Comparison of ENCODE assay signal across 19 cellular contexts in the genomic region with DNA sequence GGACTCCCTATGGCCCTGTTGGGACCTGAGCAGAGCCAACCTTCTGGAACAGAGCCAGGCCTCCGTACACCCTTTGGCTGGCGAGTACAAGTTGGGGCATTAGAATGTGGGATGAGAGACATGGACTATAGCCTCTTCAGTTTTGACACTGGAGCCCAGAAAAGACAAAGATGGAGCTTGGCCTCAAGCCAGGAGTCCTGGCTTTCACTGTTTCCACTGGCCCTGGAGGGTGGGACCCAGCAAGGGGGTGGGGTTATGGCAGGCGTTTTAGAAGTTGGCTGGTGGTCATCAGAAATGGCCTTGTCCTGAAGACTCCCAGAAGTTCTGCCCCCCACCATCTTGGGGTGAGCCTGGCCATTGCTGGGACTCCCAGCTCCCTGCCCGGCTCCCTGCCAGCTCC.
"Had no signal": no experiment of that assay in that cellular context is flagged by ENCODE, and none has a peak within 500 bp of the region (broad histone marks: within the 10 kb centered on the region; RNA-seq: fewer than 3 reads in every experiment).

No MANE protein-coding gene starts in this region.

- H3K9me3 Mint-ChIP-seq: activated naive CD8-positive, alpha-beta T cell treated with anti-CD3 and anti-CD28 coated beads for 36 hours; mesothelial cell of epicardium; natural killer cell treated with Interleukin-12 subunit alpha and Interleukin-12 subunit beta and Interleukin-15 and Interleukin-18, amount 100 ng/mL, for 72 hours had no signal

- H3K4me1 ChIP-seq: parathyroid adenoma, thyroid gland had no signal

- H3K27ac Mint-ChIP-seq: activated naive CD8-positive, alpha-beta T cell treated with anti-CD3 and anti-CD28 coated beads for 36 hours; mesothelial cell of epicardium had no signal

- H3K36me3 Mint-ChIP-seq: mesothelial cell of epicardium had no signal

- H3K36me3 ChIP-seq: cardiac muscle cell had no signal

- H3K27me3 ChIP-seq: cardiac muscle cell, thyroid gland had no signal

- H3K9me3 ChIP-seq: thyroid gland had no signal

- H3K4me3 ChIP-seq: cardiac muscle cell, lung, thyroid gland had no signal

- DNase-seq: activated CD4-positive, alpha-beta T cell treated with anti-CD3 and anti-CD28 coated beads, Interleukin-2, amount 50 U/mL, for 4 hours; activated CD4-positive, CD25-positive, alpha-beta regulatory T cell treated with anti-CD3 and anti-CD28 coated beads, Interleukin-2, amount 50 U/mL, for 72 hours; activated gamma-delta T cell treated with Interleukin-2 at 50 U/mL for 16 hours; activated naive CD8-positive, alpha-beta T cell treated with anti-CD3 and anti-CD28 coated beads for 36 hours; amniotic stem cell; dermis blood vessel endothelial cell; foreskin fibroblast; hippocampal formation; left colon; stimulated activated naive CD4-positive, alpha-beta T cell; T-helper 2 cell; thyroid gland had no signal

- H3K27me3 Mint-ChIP-seq: activated naive CD8-positive, alpha-beta T cell treated with anti-CD3 and anti-CD28 coated beads for 36 hours; natural killer cell treated with Interleukin-12 subunit alpha and Interleukin-12 subunit beta and Interleukin-15 and Interleukin-18, amount 100 ng/mL, for 72 hours had no signal

- H3K4me3 Mint-ChIP-seq: activated naive CD8-positive, alpha-beta T cell treated with anti-CD3 and anti-CD28 coated beads for 36 hours; mesothelial cell of epicardium; natural killer cell treated with Interleukin-12 subunit alpha and Interleukin-12 subunit beta and Interleukin-15 and Interleukin-18, amount 100 ng/mL, for 72 hours had no signal

- H3K27ac ChIP-seq: cardiac muscle cell, epithelial cell of prostate, parathyroid adenoma, thyroid gland, VCaP had no signal
